ENCODE assay signal across 23 cellular contexts in the genomic region with DNA sequence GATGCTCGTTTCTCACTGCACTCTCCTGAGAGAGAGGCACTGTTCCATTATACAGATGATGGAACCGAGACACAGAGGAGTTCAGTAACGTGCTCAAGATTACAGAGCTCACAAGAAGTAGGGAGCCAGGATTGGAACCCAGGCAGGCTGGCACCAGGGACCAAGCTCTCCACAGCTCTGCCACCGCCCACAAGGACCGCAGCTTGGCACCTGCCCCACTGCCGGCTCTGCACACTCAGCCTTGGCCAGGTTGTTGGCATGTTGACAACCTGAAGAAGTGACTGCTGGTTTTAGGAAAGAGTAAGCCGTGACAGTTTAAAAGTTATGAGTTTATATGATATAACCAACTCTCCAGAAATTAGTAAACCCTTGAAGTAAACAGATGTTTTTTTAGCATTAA. TPM values are rescaled to one million over a fixed set of nuclear protein-coding genes. Genes with fewer than 3 reads are reported as not detected.
DNase-seq lines count a peak whose midpoint lies in the region; ATAC-seq and TF ChIP-seq lines count a peak whose summit lies in the region.
"Had no signal": no experiment of that assay in that cellular context is flagged by ENCODE, and none has a peak within 500 bp of the region (broad histone marks: within the 10 kb centered on the region; RNA-seq: fewer than 3 reads in every experiment).

No MANE protein-coding gene starts in this region.

- 48 to 72% (median 66%) methylated on average over 7 of the region's 7 CpGs for WGBS in adrenal gland, 4 donors
- no CpG with 5 or more reads among the region's 7 CpGs for WGBS in H9 (ENCODE audit: extremely low coverage, insufficient read length, low lambda C conversion rate)

- TF ChIP-seq CTCF in adrenal gland (IDR thresholded peaks at IDR 0.05) = no peak
- no peak for TF ChIP-seq CTCF in H9 (conservative IDR thresholded peaks at IDR 0.05)

- no peak overlapping the region for H4K91ac ChIP-seq in H9 (ENCODE audit: insufficient read length, low read depth, low read length)

- no peaks in the 10 kb centered on the region for H3K9me3 Mint-ChIP-seq in activated CD4-positive, alpha-beta memory T cell treated with anti-CD3 and anti-CD28 coated beads, Interleukin-2, amount 10 ng/mL, durations not matched to agents 7 days and 5 days
- H3K9me3 Mint-ChIP-seq in activated CD4-positive, alpha-beta memory T cell treated with anti-CD3 and anti-CD28 coated beads for 36 hours = no peaks in the 10 kb centered on the region
- H3K9me3 Mint-ChIP-seq in CD4-positive, alpha-beta memory T cell = peaks cover 0 to 1% (median 0%) of the 10 kb centered on the region in 8 donors
- H3K9me3 Mint-ChIP-seq in H9 = no peaks in the 10 kb centered on the region
- H3K9me3 Mint-ChIP-seq: central memory CD8-positive, alpha-beta T cell; type B pancreatic cell had no signal

- H3K4me1 Mint-ChIP-seq in activated CD4-positive, alpha-beta memory T cell treated with anti-CD3 and anti-CD28 coated beads, Interleukin-2, amount 10 ng/mL, durations not matched to agents 7 days and 5 days = peaks cover 8% of the 10 kb centered on the region
- no peaks in the 10 kb centered on the region for H3K4me1 Mint-ChIP-seq in activated CD4-positive, alpha-beta memory T cell treated with anti-CD3 and anti-CD28 coated beads for 36 hours (ENCODE audit: low read depth)
- peaks cover 2 to 18% (median 10%) of the 10 kb centered on the region in 4 donors for H3K4me1 Mint-ChIP-seq in CD4-positive, alpha-beta memory T cell
- H3K4me1 Mint-ChIP-seq in H9 = peaks cover 8% of the 10 kb centered on the region in 2 experiments
- H3K4me1 Mint-ChIP-seq: B cell had no signal

- intact Hi-C loops in activated CD4-positive, alpha-beta memory T cell treated with anti-CD3 and anti-CD28 coated beads for 36 hours (cut with micrococcal nuclease) = no loop called here
- intact Hi-C loops in CD4-positive, alpha-beta memory T cell (cut with micrococcal nuclease) = no loop called here
- intact Hi-C loops in adrenal gland (cut with DNase I) = no loop called here

- ATAC-seq in GM18907 (IDR thresholded peaks at IDR 0.05; ENCODE audit: unreplicated experiment) = no peak
- ATAC-seq: A549; activated CD4-positive, CD25-positive, alpha-beta regulatory T cell treated with anti-CD3 and anti-CD28 coated beads, Interleukin-2, amount 50 U/mL, for 24 hours; PC-3 had no signal

- no peak overlapping the region for H3K23ac ChIP-seq in H9 (ENCODE audit: insufficient read length, low read depth, low read length)

- H3K27me3 ChIP-seq in CD4-positive, alpha-beta memory T cell (ENCODE audit: insufficient read depth, low read length) = no peaks in the 10 kb centered on the region
- no peaks in the 10 kb centered on the region for H3K27me3 ChIP-seq in adrenal gland
- H3K27me3 ChIP-seq in H9 (ENCODE audit: insufficient read depth, low read length) = no peaks in the 10 kb centered on the region
- H3K27me3 ChIP-seq: ascending aorta had no signal

- CTCF ChIA-PET in activated CD4-positive, alpha-beta memory T cell treated with anti-CD3 and anti-CD28 coated beads, Interleukin-2, amount 10 ng/mL, durations not matched to agents 7 days and 5 days (lab: Charles Lee) = interaction anchor here (0.9 to 3.4 kb wide), 2 partner anchors 8 to 18 kb away, joined by 3 to 21 read pairs; no protein-coding TSS in a partner anchor
- CTCF ChIA-PET in activated CD4-positive, alpha-beta memory T cell treated with anti-CD3 and anti-CD28 coated beads for 36 hours (lab: Charles Lee) = interaction anchor here (0.8 to 1.2 kb wide), 4 partner anchors 8 to 236 kb away, joined by 3 to 4 read pairs (median 4); no protein-coding TSS in a partner anchor
- CTCF ChIA-PET in CD4-positive, alpha-beta memory T cell (lab: Charles Lee; ENCODE audit: partially characterized antibody) = interaction anchor here (0.5 to 1.4 kb wide), 5 partner anchors 9 to 36 kb away, joined by 3 to 5 read pairs (median 3); no protein-coding TSS in a partner anchor

- no peak overlapping the region for H2BK15ac ChIP-seq in H9 (ENCODE audit: low read depth, low read length)

- H2AK5ac ChIP-seq in H9 (ENCODE audit: insufficient read length, low read length) = no peak overlapping the region

- no peak overlapping the region for H3T11ph ChIP-seq in H9 (ENCODE audit: low read length)

- no peaks in the 10 kb centered on the region for H3K9me3 ChIP-seq in CD4-positive, alpha-beta memory T cell (ENCODE audit: control insufficient read depth in 1 of 2, low read length in 2 of 2)
- no peaks in the 10 kb centered on the region for H3K9me3 ChIP-seq in adrenal gland (replicated peaks in 1 of 3)
- no peaks in the 10 kb centered on the region for H3K9me3 ChIP-seq in H9 (ENCODE audit: control insufficient read depth, low read depth, low read length)
- H3K9me3 ChIP-seq: A549, ascending aorta had no signal

- no peak overlapping the region for H2BK12ac ChIP-seq in H9 (ENCODE audit: insufficient read length, low read depth, low read length)

- no peaks in the 10 kb centered on the region for H3K23me2 ChIP-seq in H9 (ENCODE audit: insufficient read length, low read depth, low read length, poor library complexity, severe bottlenecking)

- no peak overlapping the region for H2BK5ac ChIP-seq in H9 (ENCODE audit: insufficient read length, low read length)

- peaks cover 51% of the 10 kb centered on the region for H3K36me3 ChIP-seq in CD4-positive, alpha-beta memory T cell (ENCODE audit: insufficient read depth, low read length)
- H3K36me3 ChIP-seq in adrenal gland (replicated peaks in 1 of 2) = peaks cover 0 to 56% of the 10 kb centered on the region in 2 donors

- H3K79me1 ChIP-seq in H9 (ENCODE audit: insufficient read depth, low read depth, low read length, poor library complexity, severe bottlenecking) = no peaks in the 10 kb centered on the region

- POLR2A ChIA-PET in activated CD4-positive, alpha-beta memory T cell treated with anti-CD3 and anti-CD28 coated beads, Interleukin-2, amount 10 ng/mL, durations not matched to agents 7 days and 5 days (lab: Charles Lee) = no interaction called here
- POLR2A ChIA-PET in activated CD4-positive, alpha-beta memory T cell treated with anti-CD3 and anti-CD28 coated beads for 36 hours (lab: Charles Lee) = no interaction called here
- POLR2A ChIA-PET in CD4-positive, alpha-beta memory T cell (lab: Charles Lee; ENCODE audit: partially characterized antibody) = no interaction called here

- no peaks in the 10 kb centered on the region for H3K4me1 ChIP-seq in CD4-positive, alpha-beta memory T cell (ENCODE audit: insufficient read depth, low read length)
- H3K4me1 ChIP-seq in adrenal gland (replicated peaks in 1 of 2) (peaks cover 0 to 6% of the 10 kb centered on the region in 2 donors), H9 (ENCODE audit: insufficient read depth, low read length) (no peaks in the 10 kb centered on the region)
- H3K4me1 ChIP-seq: A549, ascending aorta had no signal

- H2BK120ac ChIP-seq in H9 (ENCODE audit: low read depth, low read length, poor library complexity, severe bottlenecking) = no peak overlapping the region

- H3K79me2 ChIP-seq in H9 (ENCODE audit: insufficient read depth, low read length) = no peaks in the 10 kb centered on the region

- no peak overlapping the region for H3K27ac ChIP-seq in CD4-positive, alpha-beta memory T cell (ENCODE audit: low read depth, low read length)
- H3K27ac ChIP-seq in adrenal gland (no peak overlapping the region), H9 (ENCODE audit: insufficient read length, low read depth, low read length) (no peak overlapping the region)
- H3K27ac ChIP-seq: A549, ascending aorta, epithelial cell of prostate had no signal

- no peaks in the 10 kb centered on the region for H4K20me1 ChIP-seq in H9 (ENCODE audit: control insufficient read depth, insufficient read depth, insufficient read length)

- H3K4me3 Mint-ChIP-seq in activated CD4-positive, alpha-beta memory T cell treated with anti-CD3 and anti-CD28 coated beads, Interleukin-2, amount 10 ng/mL, durations not matched to agents 7 days and 5 days = no peak overlapping the region
- no peak overlapping the region for H3K4me3 Mint-ChIP-seq in activated CD4-positive, alpha-beta memory T cell treated with anti-CD3 and anti-CD28 coated beads for 36 hours
- no peak overlapping the region for H3K4me3 Mint-ChIP-seq in CD4-positive, alpha-beta memory T cell
- H3K4me3 Mint-ChIP-seq in H9 = no peak overlapping the region
- H3K4me3 Mint-ChIP-seq: B cell; central memory CD8-positive, alpha-beta T cell; type B pancreatic cell had no signal

- no peak overlapping the region for H3K4me2 ChIP-seq in H9 (ENCODE audit: insufficient read depth, insufficient read length, low read length)
- H3K4me2 ChIP-seq: A549 had no signal

- no peak overlapping the region for H3K14ac ChIP-seq in H9 (ENCODE audit: insufficient read depth, low read length)

- H3K27me3 Mint-ChIP-seq in activated CD4-positive, alpha-beta memory T cell treated with anti-CD3 and anti-CD28 coated beads, Interleukin-2, amount 10 ng/mL, durations not matched to agents 7 days and 5 days = no peaks in the 10 kb centered on the region
- no peaks in the 10 kb centered on the region for H3K27me3 Mint-ChIP-seq in activated CD4-positive, alpha-beta memory T cell treated with anti-CD3 and anti-CD28 coated beads for 36 hours
- H3K27me3 Mint-ChIP-seq in CD4-positive, alpha-beta memory T cell = no peaks in the 10 kb centered on the region
- no peaks in the 10 kb centered on the region; the same call in 1 of the 2 replicates for H3K27me3 Mint-ChIP-seq in H9 (ENCODE audit: low read depth)
- H3K27me3 Mint-ChIP-seq: B cell; central memory CD8-positive, alpha-beta T cell; type B pancreatic cell had no signal

- H3K4me3 ChIP-seq in CD4-positive, alpha-beta memory T cell (ENCODE audit: low read length in 2 of 2) = no peak overlapping the region
- no peak overlapping the region for H3K4me3 ChIP-seq in adrenal gland
- H3K4me3 ChIP-seq: A549, ascending aorta, lung had no signal

- H3K18ac ChIP-seq in H9 (ENCODE audit: insufficient read length, low read depth, low read length) = no peak overlapping the region

- TF ChIP-seq POLR2A in adrenal gland (IDR thresholded peaks at IDR 0.05) = no peak

- no peak overlapping the region for H3K56ac ChIP-seq in H9 (ENCODE audit: insufficient read length, low read depth, low read length)

- no peak overlapping the region for H3K9ac ChIP-seq in H9 (ENCODE audit: extremely low read depth, insufficient read length, low read length)

- H3K27ac Mint-ChIP-seq in activated CD4-positive, alpha-beta memory T cell treated with anti-CD3 and anti-CD28 coated beads, Interleukin-2, amount 10 ng/mL, durations not matched to agents 7 days and 5 days = peak overlapping the region; percentile 25
- H3K27ac Mint-ChIP-seq in activated CD4-positive, alpha-beta memory T cell treated with anti-CD3 and anti-CD28 coated beads for 36 hours = no peak overlapping the region
- H3K27ac Mint-ChIP-seq in CD4-positive, alpha-beta memory T cell = peak overlapping the region in 5 of 7 donors; percentile 44 to 79 (median 64)
- H3K27ac Mint-ChIP-seq in H9 = no peak overlapping the region
- H3K27ac Mint-ChIP-seq: B cell, type B pancreatic cell had no signal

- H4K8ac ChIP-seq in H9 (replicated peaks; ENCODE audit: insufficient read length, low read depth, low read length) = no peak overlapping the region

- H3K36me3 Mint-ChIP-seq in activated CD4-positive, alpha-beta memory T cell treated with anti-CD3 and anti-CD28 coated beads, Interleukin-2, amount 10 ng/mL, durations not matched to agents 7 days and 5 days (ENCODE audit: low read depth) = peaks cover 80% of the 10 kb centered on the region
- H3K36me3 Mint-ChIP-seq in activated CD4-positive, alpha-beta memory T cell treated with anti-CD3 and anti-CD28 coated beads for 36 hours = peaks cover 49% of the 10 kb centered on the region
- peaks cover 39 to 82% of the 10 kb centered on the region in 2 donors for H3K36me3 Mint-ChIP-seq in CD4-positive, alpha-beta memory T cell
- H3K36me3 Mint-ChIP-seq in H9 (ENCODE audit: insufficient read depth in 1 of 3, low read depth in 3 of 3) = peaks cover 6 to 29% (median 28%) of the 10 kb centered on the region in 3 experiments; a peak in 6 of 7 replicates

- H3K4ac ChIP-seq in H9 (ENCODE audit: low read depth, low read length) = no peak overlapping the region

- H4K5ac ChIP-seq in H9 (ENCODE audit: insufficient read length, low read depth, low read length) = no peak overlapping the region

- H2AFZ ChIP-seq in H9 (ENCODE audit: low read length) = no peak overlapping the region

- no peak overlapping the region for H2BK20ac ChIP-seq in H9 (ENCODE audit: low read depth, low read length, poor library complexity, severe bottlenecking)

- DNase-seq in activated CD4-positive, alpha-beta memory T cell treated with anti-CD3 and anti-CD28 coated beads, Interleukin-2, amount 10 ng/mL, durations not matched to agents 7 days and 5 days = no peak
- DNase-seq in activated CD4-positive, alpha-beta memory T cell treated with anti-CD3 and anti-CD28 coated beads for 36 hours = no peak
- no peak for DNase-seq in CD4-positive, alpha-beta memory T cell
- DNase-seq in adrenal gland = peak in 6 of 7 donors; percentile 34 to 60 (median 48)
- DNase-seq in myocyte (ENCODE audit: low read depth) = peak; percentile 35
- DNase-seq in dedifferentiated amniotic fluid mesenchymal stem cell (ENCODE audit: extremely low spot score) = no peak
- no peak for DNase-seq in H9
- DNase-seq: activated CD8-positive, alpha-beta memory T cell treated with anti-CD3 and anti-CD28 coated beads, Interleukin-2, amount 50 U/mL, for 48 hours; NCI-H187; NCI-H2227 treated with DMSO at 0.1 percent for 48 hours; NCI-H748 treated with DMSO at 0.1 percent for 48 hours; PC-3; SIG-M5; stimulated activated CD4-positive, alpha-beta T cell treated with anti-CD3 and anti-CD28 coated beads, Interleukin-4, amount 100 ng/mL, for 1 hour had no signal

RNA-seq across cellular contexts. Expression of gene ITM2C, which starts 48.0 kb away (rescaled TPM):
- total RNA-seq in activated CD4-positive, alpha-beta memory T cell treated with anti-CD3 and anti-CD28 coated beads, Interleukin-2, amount 10 ng/mL, durations not matched to agents 7 days and 5 days = 10 to 100 TPM; 25.4 to 26.8 TPM
- total RNA-seq in activated CD4-positive, alpha-beta memory T cell treated with anti-CD3 and anti-CD28 coated beads for 36 hours = 10 to 100 TPM; 19.5 to 23.0 TPM
- 10 to 100 TPM; 24.1 to 24.3 TPM for total RNA-seq in CD4-positive, alpha-beta memory T cell
- 10 to 100 TPM; 32.5 to 40.8 TPM for polyA plus RNA-seq in CD4-positive, alpha-beta memory T cell
- 100 to 1,000 TPM in 1 of 8 donors, 10 to 100 TPM in 7; 16.8 to 107 (median 32.7) TPM for total RNA-seq in adrenal gland
- polyA plus RNA-seq in adrenal gland = 100 to 1,000 TPM in 1 of 3 donors, 10 to 100 TPM in 2; 31.2 to 131 (median 48.9) TPM
- 134 and 203 TPM in 2 replicates for total RNA-seq in myocyte
- polyA plus RNA-seq in myocyte (2012) = 138 TPM
- 297 and 302 TPM in 2 replicates for total RNA-seq in H9 (2021)

Comparison
In these comparisons a context has a peak if more than half of its experiments do, and no peak if none do; other contexts are left out.
1. H3K27ac Mint-ChIP-seq: peak in activated CD4-positive, alpha-beta memory T cell treated with anti-CD3 and anti-CD28 coated beads, Interleukin-2, amount 10 ng/mL, durations not matched to agents 7 days and 5 days (single experiment) and CD4-positive, alpha-beta memory T cell (5 of 7); none in activated CD4-positive, alpha-beta memory T cell treated with anti-CD3 and anti-CD28 coated beads for 36 hours (single experiment) and H9 (0 of 3).
2. DNase-seq: peak in adrenal gland (6 of 7) and myocyte (single experiment); none in activated CD4-positive, alpha-beta memory T cell treated with anti-CD3 and anti-CD28 coated beads, Interleukin-2, amount 10 ng/mL, durations not matched to agents 7 days and 5 days (single experiment), activated CD4-positive, alpha-beta memory T cell treated with anti-CD3 and anti-CD28 coated beads for 36 hours (single experiment), CD4-positive, alpha-beta memory T cell (0 of 5), dedifferentiated amniotic fluid mesenchymal stem cell (single experiment) and H9 (single experiment).